Comparison of ENCODE assay signal across 12 cellular contexts in the genomic region with DNA sequence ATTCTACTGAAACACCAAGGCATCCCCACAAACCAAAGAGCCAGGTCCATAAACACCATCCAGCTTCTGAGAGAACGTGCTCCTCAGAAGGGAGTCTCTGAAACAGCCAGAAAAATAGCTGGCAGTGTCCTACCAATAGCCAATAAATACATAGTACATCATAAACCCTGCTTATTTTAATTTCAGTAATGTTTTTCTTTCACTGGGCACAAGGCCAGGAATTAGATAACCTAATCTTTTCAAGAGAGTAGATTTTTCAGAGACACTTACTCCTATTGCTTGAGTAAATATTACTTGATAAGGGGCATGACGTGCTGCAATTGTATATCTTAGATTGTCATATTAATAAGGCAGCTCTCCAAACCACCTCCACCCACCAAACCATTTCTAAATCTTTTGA.
"Had no signal": no experiment of that assay in that cellular context is flagged by ENCODE, and none has a peak within 500 bp of the region (broad histone marks: within the 10 kb centered on the region; RNA-seq: fewer than 3 reads in every experiment).

No MANE protein-coding gene starts in this region.

- DNase-seq: activated CD4-positive, alpha-beta memory T cell treated with anti-CD3 and anti-CD28 coated beads, Interleukin-2, amount 10 ng/mL, durations not matched to agents 7 days and 5 days; activated CD4-positive, alpha-beta T cell treated with anti-CD3 and anti-CD28 coated beads for 36 hours; activated effector memory CD4-positive, alpha-beta T cell treated with Interleukin-2 at 50 U/mL for 16 hours; activated naive CD4-positive, alpha-beta T cell treated with anti-CD3 and anti-CD28 coated beads, Interleukin-2, amount 50 U/mL, for 16 hours; activated T-cell treated with anti-CD3 and anti-CD28 coated beads, Interleukin-2, amount 50 U/mL, for 4 hours; erythroblast; lower lobe of right lung; spleen; stomach; upper lobe of right lung had no signal

- H3K27ac ChIP-seq: lower lobe of right lung, spleen, stomach, thoracic aorta, upper lobe of right lung had no signal

- ATAC-seq: activated CD4-positive, alpha-beta T cell treated with anti-CD3 and anti-CD28 coated beads for 36 hours; activated T-cell treated with anti-CD3 and anti-CD28 coated beads, Interleukin-2, amount 50 U/mL, for 4 hours; sciatic nerve; upper lobe of right lung had no signal
